ENCODE assay signal across 2 cellular contexts in genomic region chr4:154579927-154580326, GRCh38.
TF ChIP-seq lines count a peak whose summit lies in the region.

No MANE protein-coding gene starts in this region.

TF ChIP-seq in HepG2, 621 proteins besides CTCF, POLR2A, EP300 and RAD21:
- TF ChIP-seq MED1 (CRISPR knock-in tag; IDR thresholded peaks at IDR 0.05) (no peak), ZNF770 (CRISPR knock-in tag; IDR thresholded peaks at IDR 0.05) (peak; percentile 90), PHB2 (IDR thresholded peaks at IDR 0.05; ENCODE audit: partially characterized antibody) (no peak)

TF ChIP-seq in A549, 52 proteins besides CTCF, POLR2A, EP300 and RAD21:
- TF ChIP-seq FOSL2 (IDR thresholded peaks at IDR 0.05) (no peak), FOSL2 (CRISPR knock-in tag; IDR thresholded peaks at IDR 0.05) (no peak), RCOR1 (IDR thresholded peaks at IDR 0.05; ENCODE audit: low read depth, low read length) (no peak), NFE2L2 (conservative IDR thresholded peaks at IDR 0.05; ENCODE audit: low read length) (no peak), CBX8 (IDR thresholded peaks at IDR 0.05) (no peak), RARB (CRISPR knock-in tag; IDR thresholded peaks at IDR 0.05) (no peak), MAFK (IDR thresholded peaks at IDR 0.05; ENCODE audit: partially characterized antibody) (no peak), ATOH8 (CRISPR knock-in tag; IDR thresholded peaks at IDR 0.05; ENCODE audit: low read depth) (no peak), EHF (CRISPR knock-in tag; IDR thresholded peaks at IDR 0.05) (no peak), BCL3 (IDR thresholded peaks at IDR 0.05) (no peak), RFX5 (IDR thresholded peaks at IDR 0.05) (no peak), TFCP2L1 (CRISPR knock-in tag; IDR thresholded peaks at IDR 0.05) (no peak), JUN (IDR thresholded peaks at IDR 0.05) (no peak)
TF ChIP-seq in A549: peak in this region for 0.
